In the genomic region with DNA sequence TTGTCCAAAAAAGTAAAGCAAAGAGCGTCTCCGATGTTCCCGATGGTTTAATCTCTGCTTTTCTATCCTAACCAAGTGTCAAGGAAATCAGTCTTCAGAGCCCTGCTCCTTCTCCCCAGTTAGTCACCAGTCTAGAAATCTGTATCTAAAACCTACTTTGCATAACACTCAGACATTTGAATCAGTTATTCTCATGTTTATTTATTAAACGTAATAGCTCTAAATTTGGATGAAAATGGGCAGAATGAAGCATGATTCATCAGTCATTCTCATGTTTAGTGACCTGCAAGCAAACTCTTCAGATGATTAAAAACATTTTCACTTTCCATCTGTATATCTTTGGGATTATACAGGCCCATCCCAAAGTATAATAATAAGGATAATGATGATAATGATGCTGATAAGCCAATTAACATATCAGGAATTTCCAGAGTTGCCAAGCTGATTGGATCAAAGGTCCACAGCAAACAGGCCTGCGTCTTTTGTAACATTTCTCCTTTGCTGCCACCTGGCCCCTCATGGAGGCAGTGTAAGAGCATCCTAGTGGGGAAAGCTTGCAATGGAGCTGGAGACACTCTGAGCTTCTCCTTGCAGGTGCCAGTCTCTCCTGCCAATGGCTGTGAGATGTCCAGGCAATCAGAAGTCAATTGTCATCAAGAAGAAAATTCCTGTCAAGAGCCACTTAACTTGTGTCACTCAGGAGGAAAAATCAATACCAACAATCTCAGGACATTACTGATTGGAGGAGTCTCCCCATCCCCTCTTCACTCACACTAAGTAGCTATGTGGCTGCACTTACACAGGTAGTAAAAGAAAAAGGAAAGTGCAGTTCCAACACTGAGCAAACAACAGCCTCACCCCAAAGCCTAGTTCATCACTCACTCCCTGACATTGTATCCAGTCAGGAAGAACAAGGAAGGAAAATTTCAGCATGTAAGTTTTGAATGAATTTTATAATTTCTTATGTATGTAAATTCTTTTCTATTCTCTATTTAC, we compare ENCODE assay signal across 1 cellular context.
TF ChIP-seq lines count a peak whose summit lies in the region.

No MANE protein-coding gene starts in this region.

TF ChIP-seq in GM23338, 12 proteins besides CTCF, POLR2A, EP300 and RAD21 (continued from another document):
- TF ChIP-seq, protein P1, sequence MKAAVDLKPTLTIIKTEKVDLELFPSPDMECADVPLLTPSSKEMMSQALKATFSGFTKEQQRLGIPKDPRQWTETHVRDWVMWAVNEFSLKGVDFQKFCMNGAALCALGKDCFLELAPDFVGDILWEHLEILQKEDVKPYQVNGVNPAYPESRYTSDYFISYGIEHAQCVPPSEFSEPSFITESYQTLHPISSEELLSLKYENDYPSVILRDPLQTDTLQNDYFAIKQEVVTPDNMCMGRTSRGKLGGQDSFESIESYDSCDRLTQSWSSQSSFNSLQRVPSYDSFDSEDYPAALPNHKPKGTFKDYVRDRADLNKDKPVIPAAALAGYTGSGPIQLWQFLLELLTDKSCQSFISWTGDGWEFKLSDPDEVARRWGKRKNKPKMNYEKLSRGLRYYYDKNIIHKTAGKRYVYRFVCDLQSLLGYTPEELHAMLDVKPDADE (IDR thresholded peaks at IDR 0.05) = no peak
- TF ChIP-seq NANOG (IDR thresholded peaks at IDR 0.05; ENCODE audit: borderline replicate concordance) (0 out of 2 replicates have a peak, but pooled peaks have one; percentile 15), ZNF114 (CRISPR knock-in tag; IDR thresholded peaks at IDR 0.05) (0 out of 2 replicates have a peak, but pooled peaks have one; percentile 30), JUNB (IDR thresholded peaks at IDR 0.05; ENCODE audit: unreplicated experiment) (no peak), CREB1 (CRISPR knock-in tag; IDR thresholded peaks at IDR 0.05; ENCODE audit: low read depth) (no peak), EZH2phosphoT487 (IDR thresholded peaks at IDR 0.05; ENCODE audit: unreplicated experiment) (no peak), STAT1 (IDR thresholded peaks at IDR 0.05; ENCODE audit: unreplicated experiment) (no peak)
- TF ChIP-seq, protein P2, sequence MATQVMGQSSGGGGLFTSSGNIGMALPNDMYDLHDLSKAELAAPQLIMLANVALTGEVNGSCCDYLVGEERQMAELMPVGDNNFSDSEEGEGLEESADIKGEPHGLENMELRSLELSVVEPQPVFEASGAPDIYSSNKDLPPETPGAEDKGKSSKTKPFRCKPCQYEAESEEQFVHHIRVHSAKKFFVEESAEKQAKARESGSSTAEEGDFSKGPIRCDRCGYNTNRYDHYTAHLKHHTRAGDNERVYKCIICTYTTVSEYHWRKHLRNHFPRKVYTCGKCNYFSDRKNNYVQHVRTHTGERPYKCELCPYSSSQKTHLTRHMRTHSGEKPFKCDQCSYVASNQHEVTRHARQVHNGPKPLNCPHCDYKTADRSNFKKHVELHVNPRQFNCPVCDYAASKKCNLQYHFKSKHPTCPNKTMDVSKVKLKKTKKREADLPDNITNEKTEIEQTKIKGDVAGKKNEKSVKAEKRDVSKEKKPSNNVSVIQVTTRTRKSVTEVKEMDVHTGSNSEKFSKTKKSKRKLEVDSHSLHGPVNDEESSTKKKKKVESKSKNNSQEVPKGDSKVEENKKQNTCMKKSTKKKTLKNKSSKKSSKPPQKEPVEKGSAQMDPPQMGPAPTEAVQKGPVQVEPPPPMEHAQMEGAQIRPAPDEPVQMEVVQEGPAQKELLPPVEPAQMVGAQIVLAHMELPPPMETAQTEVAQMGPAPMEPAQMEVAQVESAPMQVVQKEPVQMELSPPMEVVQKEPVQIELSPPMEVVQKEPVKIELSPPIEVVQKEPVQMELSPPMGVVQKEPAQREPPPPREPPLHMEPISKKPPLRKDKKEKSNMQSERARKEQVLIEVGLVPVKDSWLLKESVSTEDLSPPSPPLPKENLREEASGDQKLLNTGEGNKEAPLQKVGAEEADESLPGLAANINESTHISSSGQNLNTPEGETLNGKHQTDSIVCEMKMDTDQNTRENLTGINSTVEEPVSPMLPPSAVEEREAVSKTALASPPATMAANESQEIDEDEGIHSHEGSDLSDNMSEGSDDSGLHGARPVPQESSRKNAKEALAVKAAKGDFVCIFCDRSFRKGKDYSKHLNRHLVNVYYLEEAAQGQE (IDR thresholded peaks at IDR 0.05; ENCODE audit: unreplicated experiment) = no peak
TF ChIP-seq in GM23338: peak in this region for 3.
